21 cellular contexts compared by ENCODE assay signal in the genomic region with DNA sequence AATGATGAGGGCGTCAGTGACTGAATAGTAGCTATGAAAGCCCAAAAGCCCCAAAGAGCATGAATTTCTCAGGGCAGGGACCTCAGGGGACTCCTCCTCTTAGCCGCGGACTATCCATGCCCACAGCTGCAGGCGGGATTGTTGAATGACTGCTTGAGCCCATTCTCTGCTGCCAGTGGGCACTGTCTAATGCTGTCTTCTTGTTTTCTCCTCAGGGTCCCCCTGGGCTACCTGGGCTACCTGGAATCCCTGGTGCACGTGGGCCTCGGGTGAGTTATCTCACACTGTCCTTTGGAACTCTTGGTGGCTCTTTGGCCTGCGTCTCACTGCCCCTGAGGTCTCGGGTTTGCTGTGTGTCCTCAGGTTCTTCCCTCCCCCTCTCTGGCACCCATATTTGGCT. TPM values are rescaled to one million over a fixed set of nuclear protein-coding genes. Genes with fewer than 3 reads are reported as not detected.
DNase-seq lines count a peak whose midpoint lies in the region; ATAC-seq and TF ChIP-seq lines count a peak whose summit lies in the region.
"Had no signal": no experiment of that assay in that cellular context is flagged by ENCODE, and none has a peak within 500 bp of the region (broad histone marks: within the 10 kb centered on the region; RNA-seq: fewer than 3 reads in every experiment).

No MANE protein-coding gene starts in this region.

- H3K4me2 ChIP-seq in IMR-90 (ENCODE audit: low read depth, low read length) (no peak overlapping the region), skeletal muscle satellite cell (ENCODE audit: low read length) (peak overlapping the region; percentile 55)

- peak overlapping the region; percentile 12; the same call in 1 of the 3 replicates for H2BK15ac ChIP-seq in IMR-90 (ENCODE audit: low read depth, low read length)

- H3K14ac ChIP-seq in IMR-90 (replicated peaks; ENCODE audit: low read depth, low read length): peak overlapping the region; percentile 23; the same call in 1 of the 2 replicates

- 0 out of 2 replicates have a peak overlapping the region, but pooled peaks have one; percentile 58 for H3K23ac ChIP-seq in IMR-90 (ENCODE audit: low read depth, low read length)

- H3K27me3 ChIP-seq in ACC112 (ENCODE audit: insufficient read depth, low read length) (no peaks in the 10 kb centered on the region), IMR-90 (ENCODE audit: control insufficient read depth, insufficient read depth, low read length) (no peaks in the 10 kb centered on the region), liver (ENCODE audit: control insufficient read depth in 4 of 4, insufficient read depth in 4 of 4, low read length in 3 of 4) (no peaks in the 10 kb centered on the region), skeletal muscle satellite cell (ENCODE audit: control insufficient read depth, insufficient read depth, low read length) (no peaks in the 10 kb centered on the region)
- H3K27me3 ChIP-seq: breast epithelium had no signal

- H4K20me1 ChIP-seq in IMR-90 (ENCODE audit: insufficient read depth, low read length): peaks cover 4% of the 10 kb centered on the region

- peak overlapping the region; percentile 78 for H2BK120ac ChIP-seq in IMR-90 (ENCODE audit: low read depth, low read length)

- peak overlapping the region in 1 of 2 experiments; percentile 60; a peak in 1 of 4 replicates for H4K8ac ChIP-seq in IMR-90 (ENCODE audit: low read depth in 2 of 2, low read length in 2 of 2)

- peak overlapping the region; percentile 79; the same call in 1 of the 2 replicates for H2BK20ac ChIP-seq in IMR-90 (ENCODE audit: low read depth, low read length)

- intact Hi-C loops in IMR-90 (cut with micrococcal nuclease): no loop called here
- intact Hi-C loops in left colon (cut with DNase I, micrococcal nuclease): no loop called here

- DNase-seq in IMR-90: no peak
- DNase-seq in stimulated activated CD4-positive, alpha-beta T cell treated with anti-CD3 and anti-CD28 coated beads, Interleukin-12 subunit alpha, Interleukin-12 subunit beta, amount 100 ng/mL, for 4 hours: no peak
- no peak for DNase-seq in left colon
- DNase-seq: activated CD4-positive, alpha-beta T cell treated with anti-CD3 and anti-CD28 coated beads, Interleukin-2, amount 10 ng/mL, durations not matched to agents 7 days and 5 days; CD4-positive, CD25-positive, alpha-beta regulatory T cell; DMS 273 treated with DMSO at 0.1 percent for 48 hours; GDM1; hippocampal formation; KBM-7; natural killer cell; NCI-H1694; NCI-H748 treated with DMSO at 0.1 percent for 48 hours; SIG-M5; T-helper 1 cell had no signal

- H3K9me1 ChIP-seq in IMR-90 (ENCODE audit: insufficient read depth, low read length): peaks cover 51% of the 10 kb centered on the region

- WGBS in IMR-90 (ENCODE audit: extremely low coverage in 2 of 2, insufficient read length in 1 of 2), 2 experiments: 79% methylated on average over 4 of the region's 8 CpGs; no CpG with 5 or more reads in 1 of the 2 experiments
- whole genome bisulfite sequencing in liver: 54% methylated on average over 8 of the region's 8 CpGs

- dilution Hi-C loops in IMR-90 (cut with HindIII; ENCODE audit: low sequenced_read_pairs, unreplicated experiment): no loop called here

- H4K5ac ChIP-seq in IMR-90 (ENCODE audit: low read depth, low read length): no peak overlapping the region

- H3K9ac ChIP-seq in IMR-90 (ENCODE audit: low read depth, low read length): no peak overlapping the region
- peak overlapping the region; percentile 0 to 3 for H3K9ac ChIP-seq in liver (ENCODE audit: low read depth in 1 of 2, low read length in 2 of 2)
- H3K9ac ChIP-seq in skeletal muscle satellite cell (ENCODE audit: low read depth, low read length): no peak overlapping the region

- no peak overlapping the region for H3K56ac ChIP-seq in IMR-90 (ENCODE audit: extremely low read depth, insufficient read depth, low read length)

- H3K79me2 ChIP-seq in ACC112 (ENCODE audit: control insufficient read depth, insufficient read depth, low read length, unreplicated experiment): no peaks in the 10 kb centered on the region

- TF ChIP-seq RAD21 in IMR-90 (IDR thresholded peaks at IDR 0.05; ENCODE audit: low read length) (no peak), liver (IDR thresholded peaks at IDR 0.05) (no peak)

- in situ Hi-C loops in IMR-90 (cut with MboI; ENCODE audit: low sequenced_read_pairs): no loop called here

- no peak for TF ChIP-seq CTCF in IMR-90 (conservative IDR thresholded peaks at IDR 0.05; ENCODE audit: low read depth, low read length)
- TF ChIP-seq CTCF in liver (IDR thresholded peaks at IDR 0.05; ENCODE audit: low read depth, low read length, missing input control): no peak

- peak overlapping the region; percentile 38 for H2AK9ac ChIP-seq in IMR-90 (replicated peaks; ENCODE audit: low read depth, low read length, poor library complexity)

- POLR2A ChIA-PET in IMR-90 (lab: Charles Lee; ENCODE audit: unreplicated experiment): no interaction called here

- H3K4me3 ChIP-seq in ACC112 (ENCODE audit: low read depth, low read length): no peak overlapping the region
- no peak overlapping the region for H3K4me3 ChIP-seq in IMR-90 (ENCODE audit: insufficient read depth, low read depth, low read length)
- H3K4me3 ChIP-seq in liver (ENCODE audit: low read depth in 1 of 3, low read length in 3 of 3): no peak overlapping the region
- no peak overlapping the region for H3K4me3 ChIP-seq in skeletal muscle satellite cell (ENCODE audit: low read length)
- H3K4me3 ChIP-seq: breast epithelium had no signal

- no peak overlapping the region for H2AFZ ChIP-seq in ACC112 (ENCODE audit: low read length, unreplicated experiment)
- no peak overlapping the region for H2AFZ ChIP-seq in IMR-90 (replicated peaks; ENCODE audit: low read length, poor library complexity)

- peak overlapping the region; percentile 41; the same call in 1 of the 2 replicates for H3K27ac ChIP-seq in ACC112 (ENCODE audit: low read depth, low read length)
- no peak overlapping the region for H3K27ac ChIP-seq in IMR-90 (ENCODE audit: insufficient read depth, low read length)
- H3K27ac ChIP-seq in liver (ENCODE audit: low read depth in 1 of 2, low read length in 2 of 2): peak overlapping the region; percentile 88 to 93

- H3K9me3 ChIP-seq in IMR-90 (ENCODE audit: control insufficient read depth, insufficient read depth, low read length) (no peaks in the 10 kb centered on the region), liver (ENCODE audit: control insufficient read depth in 4 of 4, low read length in 3 of 4) (no peaks in the 10 kb centered on the region), skeletal muscle satellite cell (replicated peaks; ENCODE audit: low read length) (no peaks in the 10 kb centered on the region)
- H3K9me3 ChIP-seq: breast epithelium had no signal

- ATAC-seq in IMR-90 (ENCODE audit: low read depth) (no peak), GM21447 (IDR thresholded peaks at IDR 0.05; ENCODE audit: unreplicated experiment) (no peak), GM18505 (IDR thresholded peaks at IDR 0.05; ENCODE audit: unreplicated experiment) (no peak), left colon (no peak)
- ATAC-seq: natural killer cell had no signal

- H3K18ac ChIP-seq in IMR-90 (ENCODE audit: low read depth, low read length): no peak overlapping the region

- peak overlapping the region; percentile 27; the same call in 1 of the 2 replicates for H4K91ac ChIP-seq in IMR-90 (ENCODE audit: insufficient read depth, low read depth, low read length)

- H3K79me1 ChIP-seq in IMR-90 (ENCODE audit: low read depth in 1 of 2, low read length in 2 of 2): peaks cover 16 to 80% of the 10 kb centered on the region in 2 experiments

- peak overlapping the region; percentile 66 for H3K4ac ChIP-seq in IMR-90 (ENCODE audit: low read depth, low read length)

- TF ChIP-seq POLR2A in IMR-90 (IDR thresholded peaks at IDR 0.05; ENCODE audit: low read depth, low read length) (no peak), GM18505 (IDR thresholded peaks at IDR 0.05; ENCODE audit: borderline replicate concordance, extremely low read depth, insufficient read depth, insufficient read length) (no peak)

- no TSS peak for BruUV-seq in IMR-90 (replicated peaks; lab: Mats Ljungman, UMichigan)

- CTCF ChIA-PET in IMR-90 (lab: Yijun Ruan, JAX): interaction anchor here (0.9 kb wide), 1 partner anchor 70 kb away, joined by 3 read pairs; no protein-coding TSS in a partner anchor

- H2BK5ac ChIP-seq in IMR-90 (ENCODE audit: low read depth, low read length, poor library complexity, severe bottlenecking): no peak overlapping the region

- H3K4me1 ChIP-seq in ACC112 (ENCODE audit: control insufficient read depth, insufficient read depth, low read length, unreplicated experiment) (peaks cover 31% of the 10 kb centered on the region), IMR-90 (ENCODE audit: control insufficient read depth, insufficient read depth, low read length) (peaks cover 51% of the 10 kb centered on the region), liver (ENCODE audit: control insufficient read depth in 4 of 4, insufficient read depth in 4 of 4, low read length in 3 of 4) (peaks cover 27 to 84% (median 75%) of the 10 kb centered on the region in 4 donors), skeletal muscle satellite cell (ENCODE audit: control insufficient read depth, insufficient read depth, low read length) (peaks cover 42% of the 10 kb centered on the region)
- H3K4me1 ChIP-seq: breast epithelium had no signal

- H3K36me3 ChIP-seq in ACC112 (ENCODE audit: insufficient read depth, low read length) (no peaks in the 10 kb centered on the region), IMR-90 (ENCODE audit: control insufficient read depth, insufficient read depth, low read length) (0 out of 2 replicates have a peak, but pooled peaks cover 2% of the 10 kb centered on the region), liver (ENCODE audit: control insufficient read depth in 4 of 4, insufficient read depth in 3 of 4, low read depth in 1 of 4, low read length in 3 of 4) (no peaks in the 10 kb centered on the region), skeletal muscle satellite cell (ENCODE audit: insufficient read depth, low read length) (peaks cover 3% of the 10 kb centered on the region)
- H3K36me3 ChIP-seq: breast epithelium had no signal

- peak overlapping the region; percentile 5; the same call in 1 of the 2 replicates for H2AK5ac ChIP-seq in IMR-90 (ENCODE audit: low read depth, low read length)

TF ChIP-seq in IMR-90, 13 proteins besides CTCF, POLR2A, EP300 and RAD21:
- TF ChIP-seq CEBPB (IDR thresholded peaks at IDR 0.05; ENCODE audit: low read depth, low read length): no peak

TF ChIP-seq in liver, 16 proteins besides CTCF, POLR2A, EP300 and RAD21 (continues in another document):
- TF ChIP-seq, protein P1, sequence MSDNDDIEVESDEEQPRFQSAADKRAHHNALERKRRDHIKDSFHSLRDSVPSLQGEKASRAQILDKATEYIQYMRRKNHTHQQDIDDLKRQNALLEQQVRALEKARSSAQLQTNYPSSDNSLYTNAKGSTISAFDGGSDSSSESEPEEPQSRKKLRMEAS (IDR thresholded peaks at IDR 0.05): no peak
- peak in 1 of 2 donors; percentile 41 for TF ChIP-seq HNF4A (conservative IDR thresholded peaks at IDR 0.05)

RNA-seq across cellular contexts. Expression of a gene that starts 22.7 kb away (rescaled TPM):
- total RNA-seq in IMR-90 (2012; rRNA removed) (2.2 and 3.2 TPM in 2 replicates), liver (10 to 100 TPM; 13.3 to 20.4 TPM), left colon (1 to 10 TPM; 2.7 to 3.7 TPM)
- polyA plus RNA-seq in IMR-90 (2012; rRNA removed) (18.3 and 23.2 TPM in 2 replicates), liver (10 to 100 TPM in 1 of 2 donors, 1 to 10 TPM in 1; 7.0 to 10.7 TPM)
- 6.8 and 9.7 TPM in 2 replicates for polyA plus RNA-seq in IMR-90 (2012; cell fraction: cytosol; rRNA removed)
- polyA plus RNA-seq in IMR-90 (2012; cell fraction: nucleus; rRNA removed; ENCODE audit: low replicate concordance): 118 and 194 TPM in 2 replicates
- total RNA-seq in skeletal muscle satellite cell (2012; rRNA removed): 5.9 and 7.9 TPM in 2 replicates
- total RNA-seq: natural killer cell, OCI-LY7 had no signal
- polyA plus RNA-seq: CD4-positive, CD25-positive, alpha-beta regulatory T cell had no signal

Comparison
In these comparisons a context has a peak if more than half of its experiments do, and no peak if none do; other contexts are left out.
1. H3K9ac ChIP-seq: peak in liver (2 of 2); none in IMR-90 (single experiment) and skeletal muscle satellite cell (single experiment).